In genomic region chr1:207805841-207806421, GRCh38 we compare ENCODE assay signal across 1 cellular context.
TF ChIP-seq lines count a peak whose summit lies in the region.

No MANE protein-coding gene starts in this region.

TF ChIP-seq in K562, 482 proteins besides CTCF, POLR2A, EP300 and RAD21 (continued from another document and continues in another):
- peak; percentile 76 for TF ChIP-seq PRDM10 (IDR thresholded peaks at IDR 0.05; ENCODE audit: partially characterized antibody)
- TF ChIP-seq ZNF395 (CRISPR knock-in tag; IDR thresholded peaks at IDR 0.05) = 0 out of 2 replicates have a peak, but pooled peaks have one; percentile 30
- no peak for TF ChIP-seq ZNF655 (CRISPR knock-in tag; IDR thresholded peaks at IDR 0.05)
- TF ChIP-seq SRF (CRISPR knock-in tag; IDR thresholded peaks at IDR 0.05) = no peak
- no peak for TF ChIP-seq GTF2F1 (IDR thresholded peaks at IDR 0.05; ENCODE audit: low read depth, low read length)
- no peak for TF ChIP-seq CBX8 (IDR thresholded peaks at IDR 0.05; ENCODE audit: borderline replicate concordance, extremely low read depth, low read depth, low read length, poor library complexity, severe bottlenecking)
- peak; percentile 66; the same call in 1 of the 2 replicates for TF ChIP-seq SMAD4 (CRISPR knock-in tag; conservative IDR thresholded peaks at IDR 0.05)
- no peak for TF ChIP-seq ELK3 (CRISPR knock-in tag; IDR thresholded peaks at IDR 0.05)
- TF ChIP-seq RB1 (IDR thresholded peaks at IDR 0.05; ENCODE audit: low read depth) = no peak
- peak in 1 of 3 experiments; percentile 71 for TF ChIP-seq YY1 (IDR thresholded peaks at IDR 0.05; ENCODE audit: borderline replicate concordance in 1 of 3, control insufficient read depth in 1 of 3, extremely low read depth in 1 of 3, insufficient read depth in 3 of 3, insufficient read length in 1 of 3, insufficient replicate concordance in 2 of 3, low read depth in 1 of 3, low read length in 2 of 3)
- TF ChIP-seq TRIM24 (IDR thresholded peaks at IDR 0.05) = peak; percentile 50 to 70; a peak in 3 of 4 replicates
- TF ChIP-seq ZNF347 (CRISPR knock-in tag; IDR thresholded peaks at IDR 0.05; ENCODE audit: low read depth) = no peak
- TF ChIP-seq ZBTB26 (CRISPR knock-in tag; IDR thresholded peaks at IDR 0.05) = no peak
- no peak for TF ChIP-seq PRMT5 (CRISPR knock-in tag; IDR thresholded peaks at IDR 0.05)
- TF ChIP-seq POLR2G (IDR thresholded peaks at IDR 0.05; ENCODE audit: low read depth, low read length) = no peak
- no peak for TF ChIP-seq SFPQ (IDR thresholded peaks at IDR 0.05; ENCODE audit: low read depth, low read length)
- peak; percentile 45; the same call in 1 of the 2 replicates for TF ChIP-seq EP400 (IDR thresholded peaks at IDR 0.05)
- no peak for TF ChIP-seq ZNF311 (CRISPR knock-in tag; IDR thresholded peaks at IDR 0.05)
- peak; percentile 63 for TF ChIP-seq TAL1 (IDR thresholded peaks at IDR 0.05)
- TF ChIP-seq NFIC (IDR thresholded peaks at IDR 0.05) = peak; percentile 40
- no peak for TF ChIP-seq AFF4 (CRISPR knock-in tag; IDR thresholded peaks at IDR 0.05)
- TF ChIP-seq ZBTB8A (IDR thresholded peaks at IDR 0.05; ENCODE audit: partially characterized antibody) = no peak
- TF ChIP-seq ZNF639 (CRISPR knock-in tag; conservative IDR thresholded peaks at IDR 0.05 in 1 of 2, IDR thresholded peaks at IDR 0.05 in 1 of 2) = peak in 1 of 2 experiments; percentile 72; a peak in 2 of 4 replicates
- TF ChIP-seq ZBTB40 (IDR thresholded peaks at IDR 0.05) = 0 out of 2 replicates have a peak, but pooled peaks have one; percentile 37
- TF ChIP-seq ZBTB40 (CRISPR knock-in tag; IDR thresholded peaks at IDR 0.05) = no peak
